Comparison of ENCODE assay signal across 10 cellular contexts in the genomic region with DNA sequence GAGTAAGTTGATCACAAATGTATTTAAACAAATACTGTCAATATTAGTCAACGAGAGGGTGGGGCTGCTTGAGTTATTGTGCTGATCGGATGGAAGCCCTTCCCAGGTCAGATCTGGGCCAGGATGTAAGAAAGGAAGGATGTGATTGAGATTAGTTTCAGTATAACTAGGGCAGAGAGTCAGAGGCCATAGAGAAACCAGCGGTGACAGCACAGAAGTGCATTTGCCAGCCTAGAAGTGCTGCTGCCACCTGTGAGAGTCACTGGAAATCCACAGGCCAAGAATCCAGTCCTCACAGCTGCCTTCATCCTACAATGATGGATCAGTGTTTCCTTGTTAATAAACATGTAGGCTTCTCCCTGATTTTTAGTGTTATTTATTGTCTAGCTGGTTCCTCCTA. TPM values are rescaled to one million over a fixed set of nuclear protein-coding genes. Genes with fewer than 3 reads are reported as not detected.
DNase-seq lines count a peak whose midpoint lies in the region; ATAC-seq and TF ChIP-seq lines count a peak whose summit lies in the region.
"Had no signal": no experiment of that assay in that cellular context is flagged by ENCODE, and none has a peak within 500 bp of the region (broad histone marks: within the 10 kb centered on the region; RNA-seq: fewer than 3 reads in every experiment).

No MANE protein-coding gene starts in this region.

- POLR2A ChIA-PET in naive thymus-derived CD4-positive, alpha-beta T cell (lab: Charles Lee), result no interaction called here

- no peaks in the 10 kb centered on the region for H3K36me3 ChIP-seq in naive thymus-derived CD4-positive, alpha-beta T cell (ENCODE audit: control insufficient read depth in 2 of 3, insufficient read depth in 3 of 3, low read length in 3 of 3)

- H3K36me3 Mint-ChIP-seq in H9 (ENCODE audit: insufficient read depth in 1 of 3, low read depth in 3 of 3) (peaks cover 2 to 5% (median 4%) of the 10 kb centered on the region in 3 experiments; a peak in 5 of 7 replicates), CD14-positive monocyte (no peaks in the 10 kb centered on the region)
- H3K36me3 Mint-ChIP-seq in naive thymus-derived CD4-positive, alpha-beta T cell, result no peaks in the 10 kb centered on the region
- H3K36me3 Mint-ChIP-seq: naive B cell had no signal

- TF ChIP-seq CTCF in C4-2B (conservative IDR thresholded peaks at IDR 0.05) (no peak), H9 (conservative IDR thresholded peaks at IDR 0.05) (no peak), foreskin keratinocyte (conservative IDR thresholded peaks at IDR 0.05) (no peak), CD14-positive monocyte (IDR thresholded peaks at IDR 0.05) (no peak)

- H3K23me2 ChIP-seq in H9 (ENCODE audit: insufficient read length, low read depth, low read length, poor library complexity, severe bottlenecking), result no peaks in the 10 kb centered on the region

- H3K4me3 ChIP-seq in naive thymus-derived CD4-positive, alpha-beta T cell (ENCODE audit: low read length), result no peak overlapping the region

- no peak overlapping the region for H3K18ac ChIP-seq in H9 (ENCODE audit: insufficient read length, low read depth, low read length)

- ATAC-seq in naive thymus-derived CD4-positive, alpha-beta T cell, result peak; percentile 34
- ATAC-seq in foreskin keratinocyte, result no peak

- CTCF ChIA-PET in naive thymus-derived CD4-positive, alpha-beta T cell (lab: Charles Lee), result interaction anchor here (0.9 to 4.0 kb wide), 8 partner anchors 8 to 136 kb away, joined by 3 to 46 read pairs (median 4); no protein-coding TSS in a partner anchor

- H4K20me1 ChIP-seq in H9 (ENCODE audit: control insufficient read depth, insufficient read depth, insufficient read length), result no peaks in the 10 kb centered on the region

- H2BK20ac ChIP-seq in H9 (ENCODE audit: low read depth, low read length, poor library complexity, severe bottlenecking), result no peak overlapping the region

- no peak overlapping the region for H3K4me3 Mint-ChIP-seq in H9
- no peak overlapping the region for H3K4me3 Mint-ChIP-seq in naive thymus-derived CD4-positive, alpha-beta T cell
- H3K4me3 Mint-ChIP-seq in CD14-positive monocyte, result no peak overlapping the region
- H3K4me3 Mint-ChIP-seq: naive B cell had no signal

- H3K4ac ChIP-seq in H9 (ENCODE audit: low read depth, low read length), result no peak overlapping the region

- H3K27me3 ChIP-seq in H9 (ENCODE audit: insufficient read depth, low read length), result no peaks in the 10 kb centered on the region
- H3K27me3 ChIP-seq in naive thymus-derived CD4-positive, alpha-beta T cell (ENCODE audit: control insufficient read depth in 2 of 2, insufficient read depth in 2 of 2, low read length in 2 of 2), result no peaks in the 10 kb centered on the region
- peaks cover 6% of the 10 kb centered on the region for H3K27me3 ChIP-seq in foreskin keratinocyte

- H2BK12ac ChIP-seq in H9 (ENCODE audit: insufficient read length, low read depth, low read length), result no peak overlapping the region

- H4K8ac ChIP-seq in H9 (replicated peaks; ENCODE audit: insufficient read length, low read depth, low read length), result no peak overlapping the region

- H3K9me3 Mint-ChIP-seq in H9 (peaks cover 4 to 6% of the 10 kb centered on the region in 2 experiments; a peak in 3 of 5 replicates), CD14-positive monocyte (no peaks in the 10 kb centered on the region)
- H3K9me3 Mint-ChIP-seq in naive thymus-derived CD4-positive, alpha-beta T cell, result no peaks in the 10 kb centered on the region
- H3K9me3 Mint-ChIP-seq: naive B cell had no signal

- H3K79me2 ChIP-seq in H9 (ENCODE audit: insufficient read depth, low read length), result no peaks in the 10 kb centered on the region

- no peak overlapping the region for H3K9ac ChIP-seq in H9 (ENCODE audit: extremely low read depth, insufficient read length, low read length)

- no peak overlapping the region for H3K23ac ChIP-seq in H9 (ENCODE audit: insufficient read length, low read depth, low read length)

- no CpG with 5 or more reads among the region's 3 CpGs for WGBS in H9 (ENCODE audit: extremely low coverage, insufficient read length, low lambda C conversion rate)

- H3K9me3 ChIP-seq in H9 (ENCODE audit: control insufficient read depth, low read depth, low read length), result no peaks in the 10 kb centered on the region
- H3K9me3 ChIP-seq in naive thymus-derived CD4-positive, alpha-beta T cell (ENCODE audit: control insufficient read depth in 2 of 3, low read length in 3 of 3), result no peaks in the 10 kb centered on the region
- H3K9me3 ChIP-seq: Caco-2 had no signal

- no peak overlapping the region for H2AK5ac ChIP-seq in H9 (ENCODE audit: insufficient read length, low read length)

- H4K91ac ChIP-seq in H9 (ENCODE audit: insufficient read length, low read depth, low read length), result no peak overlapping the region

- H3K4me1 ChIP-seq in H9 (ENCODE audit: insufficient read depth, low read length), result peaks cover 4% of the 10 kb centered on the region
- H3K4me1 ChIP-seq in naive thymus-derived CD4-positive, alpha-beta T cell (ENCODE audit: control insufficient read depth in 2 of 2, insufficient read depth in 2 of 2, low read length in 2 of 2), result peaks cover 0 to 3% of the 10 kb centered on the region in 2 donors
- H3K4me1 ChIP-seq in foreskin keratinocyte, result no peaks in the 10 kb centered on the region
- H3K4me1 ChIP-seq: Caco-2 had no signal

- H3K27me3 Mint-ChIP-seq in H9 (ENCODE audit: low read depth), result no peaks in the 10 kb centered on the region
- H3K27me3 Mint-ChIP-seq in naive thymus-derived CD4-positive, alpha-beta T cell, result peaks cover 0 to 4% (median 0%) of the 10 kb centered on the region in 5 donors
- peaks cover 2 to 7% (median 4%) of the 10 kb centered on the region in 3 donors for H3K27me3 Mint-ChIP-seq in CD14-positive monocyte (ENCODE audit: low read depth in 3 of 3)
- H3K27me3 Mint-ChIP-seq: naive B cell had no signal

- no peak overlapping the region for H2BK120ac ChIP-seq in H9 (ENCODE audit: low read depth, low read length, poor library complexity, severe bottlenecking)

- no peaks in the 10 kb centered on the region for H3K79me1 ChIP-seq in H9 (ENCODE audit: insufficient read depth, low read depth, low read length, poor library complexity, severe bottlenecking)

- H2AFZ ChIP-seq in H9 (ENCODE audit: low read length), result no peak overlapping the region

- H3K4me2 ChIP-seq in H9 (ENCODE audit: insufficient read depth, insufficient read length, low read length), result no peak overlapping the region

- no peak overlapping the region for H3K56ac ChIP-seq in H9 (ENCODE audit: insufficient read length, low read depth, low read length)

- no peak overlapping the region for H2BK15ac ChIP-seq in H9 (ENCODE audit: low read depth, low read length)

- H3K27ac Mint-ChIP-seq in H9 (peak overlapping the region in 2 of 3 experiments; percentile 9 to 24; a peak in 1 of 7 replicates), CD14-positive monocyte (no peak overlapping the region)
- peak overlapping the region in 1 of 9 donors; percentile 62 for H3K27ac Mint-ChIP-seq in naive thymus-derived CD4-positive, alpha-beta T cell

- no peak overlapping the region for H3T11ph ChIP-seq in H9 (ENCODE audit: low read length)

- H4K5ac ChIP-seq in H9 (ENCODE audit: insufficient read length, low read depth, low read length), result no peak overlapping the region

- H3K14ac ChIP-seq in H9 (ENCODE audit: insufficient read depth, low read length), result no peak overlapping the region

- intact Hi-C loops in naive thymus-derived CD4-positive, alpha-beta T cell (cut with micrococcal nuclease), result loop anchor here (1.0 to 5.0 kb wide), 5 partner anchors 42 to 661 kb away; a partner anchor contains a TSS
- intact Hi-C loops in CD14-positive monocyte (cut with micrococcal nuclease), result loop anchor here (2.0 to 10.0 kb wide), 2 partner anchors 86 to 138 kb away; no protein-coding TSS in a partner anchor

- no peak overlapping the region for H2BK5ac ChIP-seq in H9 (ENCODE audit: insufficient read length, low read length)

- DNase-seq in H9, result no peak
- peak; percentile 32 for DNase-seq in cerebellar cortex (ENCODE audit: low spot score)
- DNase-seq in naive thymus-derived CD4-positive, alpha-beta T cell, result no peak
- no peak for DNase-seq in foreskin keratinocyte
- no peak for DNase-seq in CD14-positive monocyte (ENCODE audit: low spot score)
- no peak for DNase-seq in MV-4-11 (lab: John Stamatoyannopoulos, UW)
- no peak for DNase-seq in A172 (ENCODE audit: low spot score)

- peaks cover 15 to 16% of the 10 kb centered on the region in 2 experiments for H3K4me1 Mint-ChIP-seq in H9
- peaks cover 0 to 7% (median 4%) of the 10 kb centered on the region in 7 donors for H3K4me1 Mint-ChIP-seq in naive thymus-derived CD4-positive, alpha-beta T cell
- H3K4me1 Mint-ChIP-seq in CD14-positive monocyte, result no peaks in the 10 kb centered on the region
- H3K4me1 Mint-ChIP-seq: naive B cell had no signal

- H3K27ac ChIP-seq in C4-2B (peak overlapping the region; percentile 34; the same call in 1 of the 2 replicates), H9 (ENCODE audit: insufficient read length, low read depth, low read length) (no peak overlapping the region), foreskin keratinocyte (no peak overlapping the region)
- H3K27ac ChIP-seq in naive thymus-derived CD4-positive, alpha-beta T cell (ENCODE audit: low read depth, low read length), result no peak overlapping the region

RNA-seq across cellular contexts. Expression of a gene that starts 9.8 kb away (rescaled TPM):
- total RNA-seq in H9 (2021) (128 and 136 TPM in 2 replicates), foreskin keratinocyte (15.1 and 17.1 TPM in 2 replicates)
- under 1 TPM in 4 of 5 experiments, not detected in 1; 0.13 to 0.58 (median 0.33) TPM for total RNA-seq in naive thymus-derived CD4-positive, alpha-beta T cell
- not detected for polyA plus RNA-seq in naive thymus-derived CD4-positive, alpha-beta T cell
- polyA plus RNA-seq in foreskin keratinocyte (6.7 and 6.9 TPM in 2 replicates), CD14-positive monocyte (not detected)
- 75.4 and 87.1 TPM in 2 replicates for total RNA-seq in A172 (2014; rRNA removed; shearing (Covaris generic))

Comparison
In these comparisons a context has a peak if more than half of its experiments do, and no peak if none do; other contexts are left out.
1. H3K27ac Mint-ChIP-seq: peak in H9 (2 of 3); none in CD14-positive monocyte (0 of 7).
2. RNA of a gene that starts 9.8 kb away (total RNA-seq): 128 to 136 TPM in H9, 75.4 to 87.1 TPM in A172 and 15.1 to 17.1 TPM in foreskin keratinocyte; 0.13 to 0.58 TPM in naive thymus-derived CD4-positive, alpha-beta T cell; every median in the first group is over 10 times any median in the second.